Comparison of ENCODE assay signal across 8 cellular contexts in genomic region chr9:84953797-84954695, GRCh38.
DNase-seq lines count a peak whose midpoint lies in the region; ATAC-seq and TF ChIP-seq lines count a peak whose summit lies in the region.

No MANE protein-coding gene starts in this region.

- no peaks in the 10 kb centered on the region for H3K36me3 ChIP-seq in ovary
- H3K36me3 ChIP-seq in aorta (ENCODE audit: control insufficient read depth in 1 of 2, insufficient read depth in 2 of 2, low read length in 1 of 2), result no peaks in the 10 kb centered on the region

- intact Hi-C loops in ovary (cut with DNase I) (loop anchor here in 3 of 4 donors (5.0 to 10.0 kb wide), 3 partner anchors 259 to 559 kb away; no protein-coding TSS in a partner anchor), aorta (cut with DNase I) (loop anchor here (2.0 to 10.0 kb wide), 2 partner anchors 257 to 559 kb away; no protein-coding TSS in a partner anchor)

- no peaks in the 10 kb centered on the region for H3K9me3 ChIP-seq in ovary
- H3K9me3 ChIP-seq in aorta (ENCODE audit: control insufficient read depth, low read length), result no peaks in the 10 kb centered on the region

- no peak for TF ChIP-seq EP300 in ovary (IDR thresholded peaks at IDR 0.05)

- H3K27me3 ChIP-seq in ovary (no peaks in the 10 kb centered on the region), aorta (ENCODE audit: control insufficient read depth in 1 of 2, insufficient read depth in 2 of 2, low read length in 1 of 2) (no peaks in the 10 kb centered on the region)

- 28 to 31% (median 30%) methylated on average over 21 of the region's 21 CpGs for WGBS in ovary, 3 donors
- WGBS in aorta, 2 donors, result 29 to 31% methylated on average over 21 of the region's 21 CpGs

- no peaks in the 10 kb centered on the region for H3K4me1 ChIP-seq in ovary (ENCODE audit: insufficient read depth)
- H3K4me1 ChIP-seq in aorta (ENCODE audit: control insufficient read depth in 1 of 2, insufficient read depth in 2 of 2, low read length in 2 of 2), result no peaks in the 10 kb centered on the region

- peak; percentile 59 to 71 (median 71) for TF ChIP-seq CTCF in ovary (IDR thresholded peaks at IDR 0.05)

- H3K27ac ChIP-seq in ovary (no peak overlapping the region), aorta (ENCODE audit: low read depth in 1 of 2, low read length in 2 of 2) (no peak overlapping the region)

- DNase-seq in CD1c-positive myeloid dendritic cell (ENCODE audit: extremely low spot score) (peak; percentile 52), NCI-H2196 treated with DMSO at 0.1 percent for 48 hours (lab: John Stamatoyannopoulos, UW; ENCODE audit: unreplicated experiment) (peak; percentile 25), germinal center (ENCODE audit: low spot score) (peak; percentile 76), ovary (peak; percentile 62 to 87 (median 81)), aorta (peak; percentile 77 to 95)
- DNase-seq in activated CD8-positive, alpha-beta memory T cell treated with anti-CD3 and anti-CD28 coated beads, Interleukin-2, amount 50 U/mL, for 48 hours, result peak; percentile 83

- peak; percentile 90 for ATAC-seq in GM18870 (IDR thresholded peaks at IDR 0.05; ENCODE audit: unreplicated experiment)
- ATAC-seq in HG03060 (IDR thresholded peaks at IDR 0.05; ENCODE audit: low read depth, unreplicated experiment), result peak; percentile 83
- ATAC-seq in aorta (ENCODE audit: low FRiP score), result peak; percentile 92

- TF ChIP-seq POLR2A in ovary (IDR thresholded peaks at IDR 0.05), result no peak

- H3K4me3 ChIP-seq in ovary (no peak overlapping the region), aorta (ENCODE audit: low read length in 2 of 2) (no peak overlapping the region)

Comparison
In these comparisons a context has a peak if more than half of its experiments do, and no peak if none do; other contexts are left out.
1. DNase-seq: peak in every context shown above with its lines; median percentile 86 in aorta; 83 in activated CD8-positive, alpha-beta memory T cell treated with anti-CD3 and anti-CD28 coated beads, Interleukin-2, amount 50 U/mL, for 48 hours; 81 in ovary; 76 in germinal center; 52 in CD1c-positive myeloid dendritic cell; 25 in NCI-H2196 treated with DMSO at 0.1 percent for 48 hours.